In the genomic region with DNA sequence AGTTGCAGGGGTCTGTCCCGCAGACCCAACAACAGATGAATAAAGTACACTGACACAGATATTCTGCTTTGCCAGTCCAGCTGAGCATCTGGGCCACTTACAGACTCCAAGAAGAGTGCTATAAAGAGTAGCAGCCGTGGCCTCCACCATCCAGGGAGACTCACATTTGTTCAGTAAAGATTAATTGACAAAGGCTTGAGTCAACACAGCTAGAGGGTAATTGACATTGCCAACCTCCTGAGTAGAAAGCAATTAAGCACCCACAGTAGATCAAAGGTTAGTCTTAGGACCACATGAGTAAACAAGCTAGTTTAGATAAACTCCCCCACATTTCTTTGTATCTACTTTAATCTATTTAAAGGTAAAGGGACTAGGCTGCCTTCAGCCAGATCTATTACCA, we compare ENCODE assay signal across 1 cellular context.
TF ChIP-seq lines count a peak whose summit lies in the region.

No MANE protein-coding gene starts in this region.

TF ChIP-seq in K562, 482 proteins besides CTCF, POLR2A, EP300 and RAD21 (continued from another document):
- TF ChIP-seq, protein P1, sequence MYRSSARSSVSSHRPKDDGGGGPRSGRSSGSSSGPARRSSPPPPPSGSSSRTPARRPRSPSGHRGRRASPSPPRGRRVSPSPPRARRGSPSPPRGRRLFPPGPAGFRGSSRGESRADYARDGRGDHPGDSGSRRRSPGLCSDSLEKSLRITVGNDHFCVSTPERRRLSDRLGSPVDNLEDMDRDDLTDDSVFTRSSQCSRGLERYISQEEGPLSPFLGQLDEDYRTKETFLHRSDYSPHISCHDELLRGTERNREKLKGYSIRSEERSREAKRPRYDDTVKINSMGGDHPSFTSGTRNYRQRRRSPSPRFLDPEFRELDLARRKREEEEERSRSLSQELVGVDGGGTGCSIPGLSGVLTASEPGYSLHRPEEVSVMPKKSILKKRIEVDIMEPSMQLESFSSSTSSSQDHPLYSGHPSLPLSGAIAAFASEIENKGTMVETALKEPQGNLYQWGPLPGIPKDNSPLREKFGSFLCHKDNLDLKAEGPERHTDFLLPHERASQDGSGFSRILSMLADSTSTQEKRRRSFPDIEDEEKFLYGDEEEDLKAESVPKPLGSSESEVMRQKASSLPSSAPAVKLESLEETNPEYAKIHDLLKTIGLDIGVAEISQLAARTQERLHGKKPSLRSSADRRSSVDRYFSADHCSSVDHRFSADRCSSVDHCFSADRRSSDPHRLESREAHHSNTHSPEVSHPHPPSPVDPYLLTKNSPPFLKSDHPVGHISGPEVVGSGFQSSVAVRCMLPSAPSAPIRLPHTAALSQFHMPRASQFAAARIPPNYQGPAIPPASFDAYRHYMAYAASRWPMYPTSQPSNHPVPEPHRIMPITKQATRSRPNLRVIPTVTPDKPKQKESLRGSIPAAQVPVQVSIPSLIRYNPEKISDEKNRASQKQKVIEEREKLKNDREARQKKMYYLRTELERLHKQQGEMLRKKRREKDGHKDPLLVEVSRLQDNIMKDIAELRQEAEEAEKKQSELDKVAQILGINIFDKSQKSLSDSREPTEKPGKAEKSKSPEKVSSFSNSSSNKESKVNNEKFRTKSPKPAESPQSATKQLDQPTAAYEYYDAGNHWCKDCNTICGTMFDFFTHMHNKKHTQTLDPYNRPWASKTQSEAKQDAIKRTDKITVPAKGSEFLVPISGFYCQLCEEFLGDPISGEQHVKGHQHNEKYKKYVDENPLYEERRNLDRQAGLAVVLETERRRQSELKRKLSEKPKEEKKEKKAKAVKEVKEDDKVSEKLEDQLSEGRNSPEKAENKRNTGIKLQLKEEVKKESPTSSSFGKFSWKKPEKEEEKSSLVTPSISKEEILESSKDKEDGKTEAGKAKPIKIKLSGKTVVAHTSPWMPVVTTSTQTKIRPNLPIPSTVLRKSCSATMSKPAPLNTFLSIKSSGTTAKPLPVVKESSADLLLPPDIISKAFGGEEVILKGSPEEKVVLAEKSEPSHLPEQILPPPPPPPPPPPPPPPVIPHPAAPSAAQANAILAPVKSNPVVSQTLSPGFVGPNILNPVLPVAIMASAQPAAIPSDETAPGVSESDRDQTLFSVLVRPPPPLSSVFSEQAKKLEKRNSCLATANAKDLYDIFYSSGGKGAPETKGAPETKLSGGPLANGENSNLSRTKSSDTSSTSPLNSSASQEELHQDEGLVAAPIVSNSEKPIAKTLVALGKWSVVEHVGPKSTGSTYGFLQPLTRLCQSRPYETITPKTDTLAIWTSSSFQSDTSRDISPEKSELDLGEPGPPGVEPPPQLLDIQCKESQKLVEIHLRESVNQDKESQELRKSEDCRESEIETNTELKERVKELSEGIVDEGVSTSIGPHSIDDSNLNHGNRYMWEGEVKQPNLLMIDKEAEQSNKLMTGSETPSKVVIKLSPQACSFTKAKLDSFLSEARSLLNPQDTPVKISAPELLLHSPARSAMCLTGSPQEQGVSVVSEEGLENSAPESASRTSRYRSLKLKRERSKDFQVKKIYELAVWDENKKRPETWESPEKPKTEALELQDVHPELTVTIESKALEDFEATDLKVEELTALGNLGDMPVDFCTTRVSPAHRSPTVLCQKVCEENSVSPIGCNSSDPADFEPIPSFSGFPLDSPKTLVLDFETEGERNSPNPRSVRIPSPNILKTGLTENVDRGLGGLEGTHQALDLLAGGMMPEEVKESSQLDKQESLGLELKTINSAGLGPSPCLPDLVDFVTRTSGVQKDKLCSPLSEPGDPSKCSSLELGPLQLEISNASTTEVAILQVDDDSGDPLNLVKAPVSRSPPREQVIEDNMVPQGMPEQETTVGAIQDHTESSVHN (IDR thresholded peaks at IDR 0.05; ENCODE audit: borderline replicate concordance in 1 of 2, low read depth in 1 of 2), result no peak
- TF ChIP-seq, protein P2, sequence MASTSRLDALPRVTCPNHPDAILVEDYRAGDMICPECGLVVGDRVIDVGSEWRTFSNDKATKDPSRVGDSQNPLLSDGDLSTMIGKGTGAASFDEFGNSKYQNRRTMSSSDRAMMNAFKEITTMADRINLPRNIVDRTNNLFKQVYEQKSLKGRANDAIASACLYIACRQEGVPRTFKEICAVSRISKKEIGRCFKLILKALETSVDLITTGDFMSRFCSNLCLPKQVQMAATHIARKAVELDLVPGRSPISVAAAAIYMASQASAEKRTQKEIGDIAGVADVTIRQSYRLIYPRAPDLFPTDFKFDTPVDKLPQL (IDR thresholded peaks at IDR 0.05; ENCODE audit: extremely low read depth, insufficient read length), result no peak
